Comparison of ENCODE assay signal across 13 cellular contexts in genomic region chr10:78629773-78630172, GRCh38.
A peak's percentile ranks its signal among the peaks of the same experiment; 100 is the strongest.
DNase-seq lines count a peak whose midpoint lies in the region; ATAC-seq and TF ChIP-seq lines count a peak whose summit lies in the region.
"Had no signal": no experiment of that assay in that cellular context is flagged by ENCODE, and none has a peak within 500 bp of the region (broad histone marks: within the 10 kb centered on the region; RNA-seq: fewer than 3 reads in every experiment).

No MANE protein-coding gene starts in this region.

- no peak for DNase-seq in activated naive CD4-positive, alpha-beta T cell treated with anti-CD3 and anti-CD28 coated beads for 36 hours
- no peak for DNase-seq in activated naive CD4-positive, alpha-beta T cell treated with Interleukin-2 at 50 U/mL for 16 hours
- DNase-seq in neural progenitor cell (ENCODE audit: low spot score) (no peak), dermis blood vessel endothelial cell (no peak)
- no peak for DNase-seq in stimulated activated CD4-positive, alpha-beta T cell treated with anti-CD3 and anti-CD28 coated beads, Interleukin-12 subunit alpha, Interleukin-12 subunit beta, amount 100 ng/mL, for 4 hours
- DNase-seq: Calu3; CD4-positive, CD25-positive, alpha-beta regulatory T cell; DMS 273 treated with DMSO at 0.1 percent for 48 hours had no signal

- peaks cover 3% of the 10 kb centered on the region for H3F3A ChIP-seq in neural progenitor cell (ENCODE audit: low read depth)

- no peak for ATAC-seq in GM18873 (IDR thresholded peaks at IDR 0.05; ENCODE audit: low FRiP score, unreplicated experiment)

- no peaks in the 10 kb centered on the region for H3K27me3 ChIP-seq in liver (ENCODE audit: control insufficient read depth in 4 of 4, insufficient read depth in 4 of 4, low read length in 3 of 4)
- peaks cover 34% of the 10 kb centered on the region for H3K27me3 ChIP-seq in neural progenitor cell

- no peaks in the 10 kb centered on the region for H3K27me3 Mint-ChIP-seq in activated naive CD4-positive, alpha-beta T cell treated with anti-CD3 and anti-CD28 coated beads for 36 hours (ENCODE audit: low read depth)
- peaks cover 27% of the 10 kb centered on the region for H3K27me3 Mint-ChIP-seq in neural progenitor cell (ENCODE audit: insufficient read depth, low read depth)
- H3K27me3 Mint-ChIP-seq: CD4-positive, CD25-positive, alpha-beta regulatory T cell had no signal

- no peaks in the 10 kb centered on the region for H3K79me2 ChIP-seq in neural progenitor cell (ENCODE audit: low read depth)

- H3K4me2 ChIP-seq in neural progenitor cell = no peak overlapping the region

- H3K36me3 Mint-ChIP-seq in activated naive CD4-positive, alpha-beta T cell treated with anti-CD3 and anti-CD28 coated beads for 36 hours (ENCODE audit: low read depth) = no peaks in the 10 kb centered on the region
- H3K36me3 Mint-ChIP-seq in neural progenitor cell = no peaks in the 10 kb centered on the region
- H3K36me3 Mint-ChIP-seq: CD4-positive, CD25-positive, alpha-beta regulatory T cell; IgD-negative memory B cell had no signal

- H3K4me1 Mint-ChIP-seq in activated naive CD4-positive, alpha-beta T cell treated with anti-CD3 and anti-CD28 coated beads for 36 hours (ENCODE audit: low read depth) = peaks cover 2% of the 10 kb centered on the region
- peaks cover 34% of the 10 kb centered on the region for H3K4me1 Mint-ChIP-seq in neural progenitor cell
- H3K4me1 Mint-ChIP-seq: CD4-positive, CD25-positive, alpha-beta regulatory T cell had no signal

- H3K4me3 ChIP-seq in liver (ENCODE audit: low read depth in 1 of 3, low read length in 3 of 3) (no peak overlapping the region), neural progenitor cell (no peak overlapping the region)
- H3K4me3 ChIP-seq: HAP-1 had no signal

- TF ChIP-seq CTCF in liver (IDR thresholded peaks at IDR 0.05; ENCODE audit: low read depth, low read length, missing input control) = no peak
- no peak for TF ChIP-seq CTCF in neural progenitor cell (IDR thresholded peaks at IDR 0.05)

- peaks cover 5% of the 10 kb centered on the region for H4K20me1 ChIP-seq in neural progenitor cell (ENCODE audit: low read depth)

- H3K4me1 ChIP-seq in liver (ENCODE audit: control insufficient read depth in 4 of 4, insufficient read depth in 4 of 4, low read length in 3 of 4) (peaks cover 3 to 15% (median 8%) of the 10 kb centered on the region in 4 donors), neural progenitor cell (peaks cover 17% of the 10 kb centered on the region)
- H3K4me1 ChIP-seq: HAP-1 had no signal

- H2AFZ ChIP-seq in neural progenitor cell (replicated peaks) = no peak overlapping the region

- no peaks in the 10 kb centered on the region for H3K9me3 ChIP-seq in liver (ENCODE audit: control insufficient read depth in 4 of 4, low read length in 3 of 4)
- no peaks in the 10 kb centered on the region for H3K9me3 ChIP-seq in neural progenitor cell (ENCODE audit: low read depth)
- H3K9me3 ChIP-seq: HAP-1 had no signal

- 47% methylated on average over 11 of the region's 11 CpGs for WGBS in liver

- intact Hi-C loops in activated naive CD4-positive, alpha-beta T cell treated with anti-CD3 and anti-CD28 coated beads for 36 hours (cut with micrococcal nuclease) = no loop called here

- TF ChIP-seq RAD21 in liver (IDR thresholded peaks at IDR 0.05) = peak in 1 of 2 donors; percentile 24

- peak overlapping the region; percentile 23 for H3K27ac Mint-ChIP-seq in activated naive CD4-positive, alpha-beta T cell treated with anti-CD3 and anti-CD28 coated beads for 36 hours
- peak overlapping the region; percentile 61 for H3K27ac Mint-ChIP-seq in neural progenitor cell
- H3K27ac Mint-ChIP-seq: CD4-positive, CD25-positive, alpha-beta regulatory T cell; IgD-negative memory B cell had no signal

- H3K36me3 ChIP-seq in liver (ENCODE audit: control insufficient read depth in 4 of 4, insufficient read depth in 3 of 4, low read depth in 1 of 4, low read length in 3 of 4) (no peaks in the 10 kb centered on the region), neural progenitor cell (no peaks in the 10 kb centered on the region)
- H3K36me3 ChIP-seq: HAP-1 had no signal

- CTCF ChIA-PET in activated naive CD4-positive, alpha-beta T cell treated with anti-CD3 and anti-CD28 coated beads for 36 hours (lab: Charles Lee) = no interaction called here

- H3K9ac ChIP-seq in liver (ENCODE audit: low read depth in 1 of 2, low read length in 2 of 2) (no peak overlapping the region), neural progenitor cell (no peak overlapping the region)

- no peak overlapping the region for H3K4me3 Mint-ChIP-seq in activated naive CD4-positive, alpha-beta T cell treated with anti-CD3 and anti-CD28 coated beads for 36 hours
- no peak overlapping the region for H3K4me3 Mint-ChIP-seq in neural progenitor cell
- H3K4me3 Mint-ChIP-seq: CD4-positive, CD25-positive, alpha-beta regulatory T cell; IgD-negative memory B cell had no signal

- peak overlapping the region in 1 of 2 donors; percentile 7 for H3K27ac ChIP-seq in liver (ENCODE audit: low read depth in 1 of 2, low read length in 2 of 2)
- H3K27ac ChIP-seq in neural progenitor cell = no peak overlapping the region
- H3K27ac ChIP-seq: 22Rv1 had no signal

- H3K9me3 Mint-ChIP-seq in activated naive CD4-positive, alpha-beta T cell treated with anti-CD3 and anti-CD28 coated beads for 36 hours = no peaks in the 10 kb centered on the region
- no peaks in the 10 kb centered on the region for H3K9me3 Mint-ChIP-seq in neural progenitor cell
- H3K9me3 Mint-ChIP-seq: CD4-positive, CD25-positive, alpha-beta regulatory T cell; IgD-negative memory B cell had no signal

TF ChIP-seq in liver, 16 proteins besides CTCF, POLR2A, EP300 and RAD21:
- TF ChIP-seq, protein P1, sequence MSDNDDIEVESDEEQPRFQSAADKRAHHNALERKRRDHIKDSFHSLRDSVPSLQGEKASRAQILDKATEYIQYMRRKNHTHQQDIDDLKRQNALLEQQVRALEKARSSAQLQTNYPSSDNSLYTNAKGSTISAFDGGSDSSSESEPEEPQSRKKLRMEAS (IDR thresholded peaks at IDR 0.05) = no peak
- TF ChIP-seq ZBTB33 (IDR thresholded peaks at IDR 0.05) (no peak), RXRA (IDR thresholded peaks at IDR 0.05) (peak in 1 of 2 donors; percentile 58), JUND (IDR thresholded peaks at IDR 0.05) (peak in 1 of 2 donors; percentile 47), HNF4A (conservative IDR thresholded peaks at IDR 0.05) (peak; percentile 88 to 93), HNF4G (IDR thresholded peaks at IDR 0.05) (peak; percentile 59), SP1 (IDR thresholded peaks at IDR 0.05) (peak; percentile 56)
